20 cellular contexts compared by ENCODE assay signal in genomic region chr18:25725461-25725860, GRCh38.
"Had no signal": no experiment of that assay in that cellular context is flagged by ENCODE, and none has a peak within 500 bp of the region (broad histone marks: within the 10 kb centered on the region; RNA-seq: fewer than 3 reads in every experiment).

No MANE protein-coding gene starts in this region.

- H3K27me3 ChIP-seq: body of pancreas had no signal

- H3K4me3 ChIP-seq: body of pancreas had no signal

- H3K36me3 Mint-ChIP-seq: activated naive CD4-positive, alpha-beta T cell treated with anti-CD3 and anti-CD28 coated beads, Interleukin-2, amount 50 U/mL, for 24 hours had no signal

- ATAC-seq: activated CD8-positive, alpha-beta T cell treated with anti-CD3 and anti-CD28 coated beads, Interleukin-2, amount 10 ng/mL, durations not matched to agents 7 days and 5 days; body of pancreas; Right ventricle myocardium inferior had no signal

- H3K4me1 ChIP-seq: body of pancreas had no signal

- H3K9me3 Mint-ChIP-seq: T-helper 1 cell treated with Interleukin-12 subunit alpha and Interleukin-12 subunit beta and Interleukin-4 antibody, amounts not matched to agents 30 μg/mL and 1 μg/mL, for 36 hours had no signal

- H3K27ac ChIP-seq: body of pancreas had no signal

- H3K4me1 Mint-ChIP-seq: activated naive CD4-positive, alpha-beta T cell treated with anti-CD3 and anti-CD28 coated beads, Interleukin-2, amount 50 U/mL, for 24 hours had no signal

- H3K27ac Mint-ChIP-seq: activated CD8-positive, alpha-beta T cell treated with anti-CD3 and anti-CD28 coated beads, Interleukin-2, amount 10 ng/mL, durations not matched to agents 7 days and 5 days; activated naive CD4-positive, alpha-beta T cell treated with anti-CD3 and anti-CD28 coated beads, Interleukin-2, amount 50 U/mL, for 24 hours; T-helper 1 cell treated with Interleukin-12 subunit alpha and Interleukin-12 subunit beta and Interleukin-4 antibody, amounts not matched to agents 30 μg/mL and 1 μg/mL, for 36 hours; WTC11 had no signal

- DNase-seq: activated CD4-positive, alpha-beta T cell treated with anti-CD3 and anti-CD28 coated beads for 48 hours; activated CD4-positive, alpha-beta T cell treated with anti-CD3 and anti-CD28 coated beads, Interleukin-2, amount 50 U/mL, for 4 hours; activated CD4-positive, CD25-positive, alpha-beta regulatory T cell treated with anti-CD3 and anti-CD28 coated beads, Interleukin-2, amount 50 U/mL, for 72 hours; activated CD8-positive, alpha-beta memory T cell treated with anti-CD3 and anti-CD28 coated beads, Interleukin-2, amount 50 U/mL, for 48 hours; activated CD8-positive, alpha-beta T cell treated with anti-CD3 and anti-CD28 coated beads, Interleukin-2, amount 10 ng/mL, durations not matched to agents 7 days and 5 days; activated T-cell treated with anti-CD3 and anti-CD28 coated beads, Interleukin-2, amount 50 U/mL, for 1 hour; aorta; body of pancreas; central memory CD4-positive, alpha-beta T cell; KG1; NCI-H1092; NCI-H1930; NCI-H2227 treated with DMSO at 0.1 percent for 48 hours; NCI-H526; NCI-H774; SW 1271 had no signal

- H3K4me3 Mint-ChIP-seq: activated CD8-positive, alpha-beta T cell treated with anti-CD3 and anti-CD28 coated beads, Interleukin-2, amount 10 ng/mL, durations not matched to agents 7 days and 5 days; activated naive CD4-positive, alpha-beta T cell treated with anti-CD3 and anti-CD28 coated beads, Interleukin-2, amount 50 U/mL, for 24 hours; T-helper 1 cell treated with Interleukin-12 subunit alpha and Interleukin-12 subunit beta and Interleukin-4 antibody, amounts not matched to agents 30 μg/mL and 1 μg/mL, for 36 hours; WTC11 had no signal

- H3K9me3 ChIP-seq: body of pancreas had no signal
